In genomic region chr3:69853033-69853432, GRCh38 we compare ENCODE assay signal across 27 cellular contexts.
"Had no signal": no experiment of that assay in that cellular context is flagged by ENCODE, and none has a peak within 500 bp of the region (broad histone marks: within the 10 kb centered on the region; RNA-seq: fewer than 3 reads in every experiment).

No MANE protein-coding gene starts in this region.

- H3K27me3 ChIP-seq: stomach, suprapubic skin, testis, thyroid gland, tibial artery, tibial nerve, transverse colon, upper lobe of left lung, upper lobe of right lung, uterus, vagina had no signal

- H3K27ac ChIP-seq: stomach, suprapubic skin, testis, thoracic aorta, thyroid gland, tibial artery, tibial nerve, transverse colon, upper lobe of left lung, upper lobe of right lung, uterus, vagina had no signal

- H3K36me3 ChIP-seq: stomach, suprapubic skin, thoracic aorta, thyroid gland, tibial artery, tibial nerve, transverse colon, upper lobe of left lung, upper lobe of right lung, uterus, vagina had no signal

- ATAC-seq: stimulated activated effector memory CD8-positive, alpha-beta T cell treated with anti-CD3 and anti-CD28 coated beads, Interleukin-12 subunit alpha, Interleukin-12 subunit beta, amount 100 ng/mL, for 72 hours; stimulated activated memory B cell treated with anti-CD40 and anti-IgM and Interleukin-4, amounts not matched to agents 10 μg/mL and 1 μg/mL and 100 μg/mL, for 72 hours; stimulated activated naive B cell treated with anti-CD40 and anti-IgM and Interleukin-4, amounts not matched to agents 10 μg/mL and 1 μg/mL and 100 μg/mL, for 72 hours; stimulated activated naive CD8-positive, alpha-beta T cell treated with anti-CD3 and anti-CD28 coated beads, Interleukin-15, amount 100 ng/mL, for 72 hours; stimulated activated naive CD8-positive, alpha-beta T cell treated with anti-CD3 and anti-CD28 coated beads, Interleukin-15, Interleukin-2, amounts not matched to agents 100 U/mL and 50 U/mL, for 24 hours; upper lobe of right lung had no signal

- H3K27me3 Mint-ChIP-seq: stimulated activated memory B cell treated with anti-CD40 and anti-IgM and Interleukin-4, amounts not matched to agents 10 μg/mL and 1 μg/mL and 100 μg/mL, for 72 hours; stimulated activated naive CD8-positive, alpha-beta T cell treated with anti-CD3 and anti-CD28 coated beads, Interleukin-15, amount 100 ng/mL, for 72 hours had no signal

- H3K36me3 Mint-ChIP-seq: stimulated activated effector memory CD8-positive, alpha-beta T cell treated with anti-CD3 and anti-CD28 coated beads, Interleukin-12 subunit alpha, Interleukin-12 subunit beta, amount 100 ng/mL, for 72 hours; stimulated activated memory B cell treated with anti-CD40 and anti-IgM and Interleukin-4, amounts not matched to agents 10 μg/mL and 1 μg/mL and 100 μg/mL, for 72 hours; stimulated activated naive B cell treated with anti-CD40 and anti-IgM and Interleukin-4, amounts not matched to agents 10 μg/mL and 1 μg/mL and 100 μg/mL, for 72 hours had no signal

- H3K4me3 ChIP-seq: stomach, suprapubic skin, testis, thoracic aorta, thyroid gland, tibial artery, tibial nerve, transverse colon, upper lobe of left lung, upper lobe of right lung, uterus, vagina had no signal

- DNase-seq: stimulated activated CD4-positive, alpha-beta T cell treated with anti-CD3 and anti-CD28 coated beads, Interleukin-2, amount 100 ng/mL, for 48 hours; stimulated activated CD4-positive, alpha-beta T cell treated with anti-CD3 and anti-CD28 coated beads, Interleukin-4, amount 100 ng/mL, for 1 hour; stimulated activated CD4-positive, alpha-beta T cell treated with anti-CD3 and anti-CD28 coated beads, Interleukin-4, amount 100 ng/mL, for 24 hours; stimulated activated CD4-positive, alpha-beta T cell treated with anti-CD3 and anti-CD28 coated beads, Interleukin-4, amount 100 ng/mL, for 4 hours; stimulated activated CD8-positive, alpha-beta memory T cell treated with anti-CD3 and anti-CD28 coated beads, Interleukin-4, amount 100 ng/mL, for 48 hours; stimulated activated naive B cell treated with anti-CD40 and anti-IgM and Interleukin-4, amounts not matched to agents 10 μg/mL and 1 μg/mL and 100 μg/mL, for 72 hours; stimulated activated naive CD4-positive, alpha-beta T cell; stimulated activated naive CD4-positive, alpha-beta T cell treated with Interleukin-2 at 50 U/mL for 16 hours; stimulated activated naive CD8-positive, alpha-beta T cell treated with anti-CD3 and anti-CD28 coated beads, Interleukin-15, amount 100 ng/mL, for 72 hours; stimulated activated naive CD8-positive, alpha-beta T cell treated with anti-CD3 and anti-CD28 coated beads, Interleukin-15, Interleukin-2, amounts not matched to agents 100 U/mL and 50 U/mL, for 24 hours; stomach; substantia nigra; testis; thyroid gland; tibial artery; transverse colon; trophoblast cell; upper lobe of left lung; upper lobe of right lung; uterus had no signal

- H3K27ac Mint-ChIP-seq: stimulated activated effector memory CD8-positive, alpha-beta T cell treated with anti-CD3 and anti-CD28 coated beads, Interleukin-12 subunit alpha, Interleukin-12 subunit beta, amount 100 ng/mL, for 72 hours; stimulated activated memory B cell treated with anti-CD40 and anti-IgM and Interleukin-4, amounts not matched to agents 10 μg/mL and 1 μg/mL and 100 μg/mL, for 72 hours; stimulated activated naive B cell treated with anti-CD40 and anti-IgM and Interleukin-4, amounts not matched to agents 10 μg/mL and 1 μg/mL and 100 μg/mL, for 72 hours; stimulated activated naive CD8-positive, alpha-beta T cell treated with anti-CD3 and anti-CD28 coated beads, Interleukin-15, amount 100 ng/mL, for 72 hours; stimulated activated naive CD8-positive, alpha-beta T cell treated with anti-CD3 and anti-CD28 coated beads, Interleukin-15, Interleukin-2, amounts not matched to agents 100 ng/mL and 50 ng/mL, for 24 hours had no signal

- H3K9me3 ChIP-seq: stomach, suprapubic skin, testis, thoracic aorta, thyroid gland, tibial artery, tibial nerve, transverse colon, upper lobe of left lung, upper lobe of right lung, uterus, vagina had no signal

- H3K4me3 Mint-ChIP-seq: stimulated activated effector memory CD8-positive, alpha-beta T cell treated with anti-CD3 and anti-CD28 coated beads, Interleukin-12 subunit alpha, Interleukin-12 subunit beta, amount 100 ng/mL, for 72 hours; stimulated activated memory B cell treated with anti-CD40 and anti-IgM and Interleukin-4, amounts not matched to agents 10 μg/mL and 1 μg/mL and 100 μg/mL, for 72 hours; stimulated activated naive B cell treated with anti-CD40 and anti-IgM and Interleukin-4, amounts not matched to agents 10 μg/mL and 1 μg/mL and 100 μg/mL, for 72 hours; stimulated activated naive CD8-positive, alpha-beta T cell treated with anti-CD3 and anti-CD28 coated beads, Interleukin-15, amount 100 ng/mL, for 72 hours; stimulated activated naive CD8-positive, alpha-beta T cell treated with anti-CD3 and anti-CD28 coated beads, Interleukin-15, Interleukin-2, amounts not matched to agents 100 ng/mL and 50 ng/mL, for 24 hours had no signal

- H3K4me1 ChIP-seq: suprapubic skin, testis had no signal

- H3K4me1 Mint-ChIP-seq: stimulated activated effector memory CD8-positive, alpha-beta T cell treated with anti-CD3 and anti-CD28 coated beads, Interleukin-12 subunit alpha, Interleukin-12 subunit beta, amount 100 ng/mL, for 72 hours; stimulated activated memory B cell treated with anti-CD40 and anti-IgM and Interleukin-4, amounts not matched to agents 10 μg/mL and 1 μg/mL and 100 μg/mL, for 72 hours; stimulated activated naive B cell treated with anti-CD40 and anti-IgM and Interleukin-4, amounts not matched to agents 10 μg/mL and 1 μg/mL and 100 μg/mL, for 72 hours; stimulated activated naive CD8-positive, alpha-beta T cell treated with anti-CD3 and anti-CD28 coated beads, Interleukin-15, amount 100 ng/mL, for 72 hours had no signal

- H3K9me3 Mint-ChIP-seq: stimulated activated effector memory CD8-positive, alpha-beta T cell treated with anti-CD3 and anti-CD28 coated beads, Interleukin-12 subunit alpha, Interleukin-12 subunit beta, amount 100 ng/mL, for 72 hours; stimulated activated memory B cell treated with anti-CD40 and anti-IgM and Interleukin-4, amounts not matched to agents 10 μg/mL and 1 μg/mL and 100 μg/mL, for 72 hours; stimulated activated naive B cell treated with anti-CD40 and anti-IgM and Interleukin-4, amounts not matched to agents 10 μg/mL and 1 μg/mL and 100 μg/mL, for 72 hours; stimulated activated naive CD8-positive, alpha-beta T cell treated with anti-CD3 and anti-CD28 coated beads, Interleukin-15, amount 100 ng/mL, for 72 hours; stimulated activated naive CD8-positive, alpha-beta T cell treated with anti-CD3 and anti-CD28 coated beads, Interleukin-15, Interleukin-2, amounts not matched to agents 100 ng/mL and 50 ng/mL, for 24 hours had no signal
